Comparison of ENCODE assay signal across 8 cellular contexts in genomic region chr10:132443605-132443997, GRCh38. TPM values are rescaled to one million over a fixed set of nuclear protein-coding genes. Genes with fewer than 3 reads are reported as not detected.
DNase-seq lines count a peak whose midpoint lies in the region; ATAC-seq and TF ChIP-seq lines count a peak whose summit lies in the region.

No MANE protein-coding gene starts in this region.

- no peaks in the 10 kb centered on the region for H3K36me3 Mint-ChIP-seq in activated CD8-positive, alpha-beta memory T cell treated with anti-CD3 and anti-CD28 coated beads, Interleukin-2, amount 10 ng/mL, durations not matched to agents 7 days and 5 days
- H3K36me3 Mint-ChIP-seq in mesothelial cell of epicardium = no peaks in the 10 kb centered on the region

- DNase-seq in NB4 (ENCODE audit: low read depth) (peak; percentile 69), fibroblast of villous mesenchyme (ENCODE audit: low read depth) (peak; percentile 43), hippocampal formation (lab: John Stamatoyannopoulos, UW) (no peak), mesothelial cell of epicardium (ENCODE audit: low spot score in 2 of 2, unreplicated experiment in 2 of 2) (no peak), NCI-H526 treated with DMSO at 0.1 percent for 48 hours (lab: John Stamatoyannopoulos, UW) (no peak)
- peak; percentile 80 for DNase-seq in activated CD8-positive, alpha-beta memory T cell treated with anti-CD3 and anti-CD28 coated beads, Interleukin-2, amount 10 ng/mL, durations not matched to agents 7 days and 5 days
- peak; percentile 56 to 63 for DNase-seq in stimulated activated CD8-positive, alpha-beta memory T cell treated with anti-CD3 and anti-CD28 coated beads, Interleukin-15, amount 100 ng/mL, for 4 hours (ENCODE audit: low read depth in 2 of 2)

- H3K4me1 Mint-ChIP-seq in activated CD8-positive, alpha-beta memory T cell treated with anti-CD3 and anti-CD28 coated beads, Interleukin-2, amount 10 ng/mL, durations not matched to agents 7 days and 5 days = peaks cover 30% of the 10 kb centered on the region
- peaks cover 38% of the 10 kb centered on the region for H3K4me1 Mint-ChIP-seq in mesothelial cell of epicardium

- H3K27ac Mint-ChIP-seq in activated CD8-positive, alpha-beta memory T cell treated with anti-CD3 and anti-CD28 coated beads, Interleukin-2, amount 10 ng/mL, durations not matched to agents 7 days and 5 days = no peak overlapping the region
- no peak overlapping the region for H3K27ac Mint-ChIP-seq in mesothelial cell of epicardium

- no peak for ATAC-seq in activated CD8-positive, alpha-beta memory T cell treated with anti-CD3 and anti-CD28 coated beads, Interleukin-2, amount 10 ng/mL, durations not matched to agents 7 days and 5 days

- no peak overlapping the region for H3K4me3 Mint-ChIP-seq in activated CD8-positive, alpha-beta memory T cell treated with anti-CD3 and anti-CD28 coated beads, Interleukin-2, amount 10 ng/mL, durations not matched to agents 7 days and 5 days
- H3K4me3 Mint-ChIP-seq in mesothelial cell of epicardium = no peak overlapping the region

- no peak for TF ChIP-seq POLR2A in NB4 (IDR thresholded peaks at IDR 0.05; ENCODE audit: extremely low read depth, insufficient read length)

- H3K9me3 Mint-ChIP-seq in activated CD8-positive, alpha-beta memory T cell treated with anti-CD3 and anti-CD28 coated beads, Interleukin-2, amount 10 ng/mL, durations not matched to agents 7 days and 5 days (ENCODE audit: low read depth) = peaks cover 4% of the 10 kb centered on the region
- no peaks in the 10 kb centered on the region for H3K9me3 Mint-ChIP-seq in mesothelial cell of epicardium

- peak; percentile 60 for TF ChIP-seq CTCF in GM12873 (IDR thresholded peaks at IDR 0.05; ENCODE audit: insufficient read depth, low read depth, low read length, missing control alignments)
- TF ChIP-seq CTCF in NB4 (IDR thresholded peaks at IDR 0.05; ENCODE audit: low read depth, low read length) = peak; percentile 42
- TF ChIP-seq CTCF in fibroblast of villous mesenchyme (IDR thresholded peaks at IDR 0.05; ENCODE audit: insufficient read depth, low read depth, low read length) = peak; percentile 54
- no peak for TF ChIP-seq CTCF in mesothelial cell of epicardium (IDR thresholded peaks at IDR 0.05; ENCODE audit: unreplicated experiment)

- CTCF ChIA-PET in activated CD8-positive, alpha-beta memory T cell treated with anti-CD3 and anti-CD28 coated beads, Interleukin-2, amount 10 ng/mL, durations not matched to agents 7 days and 5 days (lab: Charles Lee) = interaction anchor here (0.7 to 1.5 kb wide), 7 partner anchors 8 to 90 kb away, joined by 3 to 6 read pairs (median 3); no protein-coding TSS in a partner anchor

- no peak overlapping the region for H3K4me3 ChIP-seq in NB4 (ENCODE audit: low read depth, low read length)
- no peak overlapping the region for H3K4me3 ChIP-seq in fibroblast of villous mesenchyme (ENCODE audit: low read depth, low read length)

- H3K27me3 Mint-ChIP-seq in activated CD8-positive, alpha-beta memory T cell treated with anti-CD3 and anti-CD28 coated beads, Interleukin-2, amount 10 ng/mL, durations not matched to agents 7 days and 5 days = no peaks in the 10 kb centered on the region
- H3K27me3 Mint-ChIP-seq in mesothelial cell of epicardium (ENCODE audit: low read depth) = no peaks in the 10 kb centered on the region

RNA-seq across cellular contexts. Expression of gene PWWP2B, which starts 46.6 kb away (rescaled TPM):
- total RNA-seq in activated CD8-positive, alpha-beta memory T cell treated with anti-CD3 and anti-CD28 coated beads, Interleukin-2, amount 10 ng/mL, durations not matched to agents 7 days and 5 days = 10 to 100 TPM in 1 of 2 experiments, 1 to 10 TPM in 1; 6.9 to 12.8 TPM
- total RNA-seq in fibroblast of villous mesenchyme (8.2 and 12.9 TPM in 2 replicates), mesothelial cell of epicardium (23.9 to 24.7 TPM (median 24.2 TPM) in 3 replicates)

Comparison
In these comparisons a context has a peak if more than half of its experiments do, and no peak if none do; other contexts are left out.
1. DNase-seq: peak in NB4 (single experiment), activated CD8-positive, alpha-beta memory T cell treated with anti-CD3 and anti-CD28 coated beads, Interleukin-2, amount 10 ng/mL, durations not matched to agents 7 days and 5 days (single experiment), fibroblast of villous mesenchyme (single experiment) and stimulated activated CD8-positive, alpha-beta memory T cell treated with anti-CD3 and anti-CD28 coated beads, Interleukin-15, amount 100 ng/mL, for 4 hours (2 of 2); none in hippocampal formation (0 of 2), mesothelial cell of epicardium (0 of 2) and NCI-H526 treated with DMSO at 0.1 percent for 48 hours (single experiment).